27 cellular contexts compared by ENCODE assay signal in genomic region chr7:84822941-84823510, GRCh38.
"Had no signal": no experiment of that assay in that cellular context is flagged by ENCODE, and none has a peak within 500 bp of the region (broad histone marks: within the 10 kb centered on the region; RNA-seq: fewer than 3 reads in every experiment).

No MANE protein-coding gene starts in this region.

- H3K4me3 ChIP-seq: adrenal gland, coronary artery, MG63, SJSA1 had no signal

- H3K27me3 Mint-ChIP-seq: activated naive CD8-positive, alpha-beta T cell treated with anti-CD3 and anti-CD28 coated beads, Interleukin-2, amount 10 ng/mL, durations not matched to agents 7 days and 5 days; T-helper 17 cell had no signal

- H3K9me3 Mint-ChIP-seq: activated naive CD8-positive, alpha-beta T cell treated with anti-CD3 and anti-CD28 coated beads, Interleukin-2, amount 10 ng/mL, durations not matched to agents 7 days and 5 days had no signal

- H3K27ac Mint-ChIP-seq: activated CD8-positive, alpha-beta T cell treated with anti-CD3 and anti-CD28 coated beads, Interleukin-2, amount 10 ng/mL, durations not matched to agents 7 days and 5 days; activated naive CD8-positive, alpha-beta T cell treated with anti-CD3 and anti-CD28 coated beads, Interleukin-2, amount 10 ng/mL, durations not matched to agents 7 days and 5 days; T-helper 17 cell; WTC11 had no signal

- DNase-seq: activated CD4-positive, alpha-beta T cell treated with anti-CD3 and anti-CD28 coated beads for 48 hours; activated CD4-positive, alpha-beta T cell treated with anti-CD3 and anti-CD28 coated beads, Interleukin-2, amount 50 U/mL, for 4 hours; activated CD4-positive, CD25-positive, alpha-beta regulatory T cell treated with anti-CD3 and anti-CD28 coated beads, Interleukin-2, amount 50 U/mL, for 72 hours; activated CD8-positive, alpha-beta memory T cell treated with anti-CD3 and anti-CD28 coated beads, Interleukin-2, amount 50 U/mL, for 48 hours; activated CD8-positive, alpha-beta T cell treated with anti-CD3 and anti-CD28 coated beads, Interleukin-2, amount 10 ng/mL, durations not matched to agents 7 days and 5 days; activated naive CD4-positive, alpha-beta T cell treated with anti-CD3 and anti-CD28 coated beads, Interleukin-2, amount 50 U/mL, for 16 hours; activated naive CD8-positive, alpha-beta T cell treated with anti-CD3 and anti-CD28 coated beads, Interleukin-2, amount 10 ng/mL, durations not matched to agents 7 days and 5 days; activated T-cell treated with anti-CD3 and anti-CD28 coated beads, Interleukin-2, amount 50 U/mL, for 1 hour; adrenal gland; anterior cingulate cortex; MG63; NCI-H1092; NCI-H1417 treated with DMSO at 0.1 percent for 48 hours; NCI-H1694; NCI-H2029; NCI-H2107; NCI-H2171 treated with DMSO at 0.1 percent for 48 hours; NCI-H226; NCI-H526 treated with DMSO at 0.1 percent for 48 hours; NCI-H82; PC-3; SHP77; T-helper 17 cell; T-helper 9 cell had no signal

- H3K27me3 ChIP-seq: MG63, SJSA1 had no signal

- ATAC-seq: activated CD8-positive, alpha-beta T cell treated with anti-CD3 and anti-CD28 coated beads, Interleukin-2, amount 10 ng/mL, durations not matched to agents 7 days and 5 days; PC-3; T-helper 17 cell; WTC11 had no signal

- H3K4me1 Mint-ChIP-seq: activated naive CD8-positive, alpha-beta T cell treated with anti-CD3 and anti-CD28 coated beads, Interleukin-2, amount 10 ng/mL, durations not matched to agents 7 days and 5 days; T-helper 17 cell had no signal

- H3K9me3 ChIP-seq: adrenal gland, MG63, SJSA1 had no signal

- H3K4me1 ChIP-seq: adrenal gland, SJSA1 had no signal

- H3K27ac ChIP-seq: adrenal gland, coronary artery, SJSA1 had no signal

- H3K36me3 ChIP-seq: adrenal gland, MG63, SJSA1 had no signal

- H3K36me3 Mint-ChIP-seq: activated naive CD8-positive, alpha-beta T cell treated with anti-CD3 and anti-CD28 coated beads, Interleukin-2, amount 10 ng/mL, durations not matched to agents 7 days and 5 days; WTC11 had no signal

- H3K4me3 Mint-ChIP-seq: activated CD8-positive, alpha-beta T cell treated with anti-CD3 and anti-CD28 coated beads, Interleukin-2, amount 10 ng/mL, durations not matched to agents 7 days and 5 days; activated naive CD8-positive, alpha-beta T cell treated with anti-CD3 and anti-CD28 coated beads, Interleukin-2, amount 10 ng/mL, durations not matched to agents 7 days and 5 days; T-helper 17 cell; WTC11 had no signal
